Comparison of ENCODE assay signal across 5 cellular contexts in genomic region chr17:41054556-41054955, GRCh38. TPM values are rescaled to one million over a fixed set of nuclear protein-coding genes. Genes with fewer than 3 reads are reported as not detected.
"Had no signal": no experiment of that assay in that cellular context is flagged by ENCODE, and none has a peak within 500 bp of the region (broad histone marks: within the 10 kb centered on the region; RNA-seq: fewer than 3 reads in every experiment).

No MANE protein-coding gene starts in this region.

RNA-seq across cellular contexts. Expression of gene KRTAP2-2, which starts 0.5 kb away (rescaled TPM):
- total RNA-seq: HepG2, HT-29, HT1080, K562 had no signal
- polyA plus RNA-seq: HepG2, IgD-negative memory B cell, K562 had no signal

RNA-seq across cellular contexts. Expression of gene KRTAP2-3, which starts 5.4 kb away (rescaled TPM):
- total RNA-seq: HepG2, HT-29, K562 had no signal
- polyA plus RNA-seq: IgD-negative memory B cell, K562 had no signal

RNA-seq across cellular contexts. Expression of gene KRTAP2-1, which starts 7.4 kb away (rescaled TPM):
- total RNA-seq: HepG2, HT-29, K562 had no signal
- polyA plus RNA-seq: HepG2, IgD-negative memory B cell, K562 had no signal

RNA-seq across cellular contexts. Expression of gene KRTAP2-4, which starts 11.1 kb away (rescaled TPM):
- total RNA-seq: HepG2, HT-29, HT1080, K562 had no signal
- polyA plus RNA-seq: HepG2, IgD-negative memory B cell, K562 had no signal

RNA-seq across cellular contexts. Expression of gene KRTAP1-1, which starts 13.3 kb away (rescaled TPM):
- total RNA-seq: HepG2, HT1080, K562 had no signal
- polyA plus RNA-seq: HepG2, IgD-negative memory B cell, K562 had no signal
